ENCODE assay signal across 1 cellular context in the genomic region with DNA sequence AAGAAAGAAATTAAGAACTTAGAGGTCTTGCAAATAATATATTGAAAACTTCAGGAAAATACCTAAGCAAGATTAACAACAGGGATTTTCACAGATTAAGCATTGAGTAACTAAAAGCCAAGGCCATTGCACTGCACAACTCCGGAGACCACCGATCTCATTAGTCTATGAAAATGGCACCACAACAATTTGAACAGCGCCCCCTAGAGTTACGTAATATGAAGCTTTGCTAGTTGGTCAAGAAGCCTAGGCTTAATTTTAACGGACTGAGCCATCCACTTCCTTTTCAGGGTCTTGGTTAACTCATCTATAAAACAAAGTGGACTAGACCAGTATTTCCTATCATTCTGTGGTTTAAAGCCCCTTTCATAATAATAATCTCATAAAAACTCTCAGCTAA.
TF ChIP-seq lines count a peak whose summit lies in the region.

No MANE protein-coding gene starts in this region.

TF ChIP-seq in H1, 55 proteins besides CTCF, POLR2A, EP300 and RAD21:
- no peak for TF ChIP-seq GABPA (IDR thresholded peaks at IDR 0.05; ENCODE audit: borderline replicate concordance, insufficient read depth, low read length)
- TF ChIP-seq SIX5 (IDR thresholded peaks at IDR 0.05; ENCODE audit: low read depth, low read length): no peak
- 0 out of 2 replicates have a peak, but pooled peaks have one; percentile 12 for TF ChIP-seq YY1 (IDR thresholded peaks at IDR 0.05; ENCODE audit: low read depth, low read length)
- TF ChIP-seq CEBPB (IDR thresholded peaks at IDR 0.05; ENCODE audit: low read depth, low read length): peak; percentile 91
